Comparison of ENCODE assay signal across 28 cellular contexts in genomic region chr7:81143856-81144255, GRCh38.
"Had no signal": no experiment of that assay in that cellular context is flagged by ENCODE, and none has a peak within 500 bp of the region (broad histone marks: within the 10 kb centered on the region; RNA-seq: fewer than 3 reads in every experiment).

No MANE protein-coding gene starts in this region.

- H3K27ac ChIP-seq: stomach, suprapubic skin, testis, thoracic aorta, thyroid gland, tibial artery, tibial nerve, transverse colon, upper lobe of left lung, upper lobe of right lung, uterus, vagina had no signal

- H3K27ac Mint-ChIP-seq: stimulated activated effector memory CD8-positive, alpha-beta T cell treated with anti-CD3 and anti-CD28 coated beads, Interleukin-12 subunit alpha, Interleukin-12 subunit beta, amount 100 ng/mL, for 72 hours; stimulated activated memory B cell treated with anti-CD40 and anti-IgM and Interleukin-4, amounts not matched to agents 10 μg/mL and 1 μg/mL and 100 μg/mL, for 72 hours; stimulated activated naive B cell treated with anti-CD40 and anti-IgM and Interleukin-4, amounts not matched to agents 10 μg/mL and 1 μg/mL and 100 μg/mL, for 72 hours; stimulated activated naive CD8-positive, alpha-beta T cell treated with anti-CD3 and anti-CD28 coated beads, Interleukin-15, amount 100 ng/mL, for 72 hours; stimulated activated naive CD8-positive, alpha-beta T cell treated with anti-CD3 and anti-CD28 coated beads, Interleukin-15, Interleukin-2, amounts not matched to agents 100 ng/mL and 50 ng/mL, for 24 hours; type B pancreatic cell had no signal

- H3K36me3 ChIP-seq: stomach, suprapubic skin, thoracic aorta, thyroid gland, tibial artery, tibial nerve, transverse colon, upper lobe of left lung, upper lobe of right lung, uterus, vagina had no signal

- H3K4me1 ChIP-seq: stomach, suprapubic skin, testis, thyroid gland, tibial artery, transverse colon, upper lobe of left lung, upper lobe of right lung, uterus, vagina had no signal

- DNase-seq: stimulated activated CD4-positive, alpha-beta T cell treated with anti-CD3 and anti-CD28 coated beads, Interleukin-2, amount 100 ng/mL, for 48 hours; stimulated activated CD4-positive, alpha-beta T cell treated with anti-CD3 and anti-CD28 coated beads, Interleukin-4, amount 100 ng/mL, for 1 hour; stimulated activated CD4-positive, alpha-beta T cell treated with anti-CD3 and anti-CD28 coated beads, Interleukin-4, amount 100 ng/mL, for 24 hours; stimulated activated CD4-positive, alpha-beta T cell treated with anti-CD3 and anti-CD28 coated beads, Interleukin-4, amount 100 ng/mL, for 4 hours; stimulated activated CD8-positive, alpha-beta memory T cell treated with anti-CD3 and anti-CD28 coated beads, Interleukin-4, amount 100 ng/mL, for 48 hours; stimulated activated naive B cell treated with anti-CD40 and anti-IgM and Interleukin-4, amounts not matched to agents 10 μg/mL and 1 μg/mL and 100 μg/mL, for 72 hours; stimulated activated naive CD4-positive, alpha-beta T cell; stimulated activated naive CD4-positive, alpha-beta T cell treated with Interleukin-2 at 50 U/mL for 16 hours; stimulated activated naive CD8-positive, alpha-beta T cell treated with anti-CD3 and anti-CD28 coated beads, Interleukin-15, amount 100 ng/mL, for 72 hours; stimulated activated naive CD8-positive, alpha-beta T cell treated with anti-CD3 and anti-CD28 coated beads, Interleukin-15, Interleukin-2, amounts not matched to agents 100 U/mL and 50 U/mL, for 24 hours; stomach; substantia nigra; testis; thyroid gland; tibial artery; transverse colon; trophoblast cell; upper lobe of left lung; upper lobe of right lung; uterus had no signal

- H3K27me3 Mint-ChIP-seq: stimulated activated memory B cell treated with anti-CD40 and anti-IgM and Interleukin-4, amounts not matched to agents 10 μg/mL and 1 μg/mL and 100 μg/mL, for 72 hours; stimulated activated naive B cell treated with anti-CD40 and anti-IgM and Interleukin-4, amounts not matched to agents 10 μg/mL and 1 μg/mL and 100 μg/mL, for 72 hours; stimulated activated naive CD8-positive, alpha-beta T cell treated with anti-CD3 and anti-CD28 coated beads, Interleukin-15, amount 100 ng/mL, for 72 hours; stimulated activated naive CD8-positive, alpha-beta T cell treated with anti-CD3 and anti-CD28 coated beads, Interleukin-15, Interleukin-2, amounts not matched to agents 100 ng/mL and 50 ng/mL, for 24 hours; type B pancreatic cell had no signal

- H3K4me1 Mint-ChIP-seq: stimulated activated effector memory CD8-positive, alpha-beta T cell treated with anti-CD3 and anti-CD28 coated beads, Interleukin-12 subunit alpha, Interleukin-12 subunit beta, amount 100 ng/mL, for 72 hours; stimulated activated memory B cell treated with anti-CD40 and anti-IgM and Interleukin-4, amounts not matched to agents 10 μg/mL and 1 μg/mL and 100 μg/mL, for 72 hours; stimulated activated naive B cell treated with anti-CD40 and anti-IgM and Interleukin-4, amounts not matched to agents 10 μg/mL and 1 μg/mL and 100 μg/mL, for 72 hours; stimulated activated naive CD8-positive, alpha-beta T cell treated with anti-CD3 and anti-CD28 coated beads, Interleukin-15, amount 100 ng/mL, for 72 hours had no signal

- H3K9me3 ChIP-seq: stomach, suprapubic skin, testis, thoracic aorta, thyroid gland, tibial artery, tibial nerve, transverse colon, upper lobe of left lung, upper lobe of right lung, uterus, vagina had no signal

- H3K36me3 Mint-ChIP-seq: stimulated activated effector memory CD8-positive, alpha-beta T cell treated with anti-CD3 and anti-CD28 coated beads, Interleukin-12 subunit alpha, Interleukin-12 subunit beta, amount 100 ng/mL, for 72 hours; stimulated activated memory B cell treated with anti-CD40 and anti-IgM and Interleukin-4, amounts not matched to agents 10 μg/mL and 1 μg/mL and 100 μg/mL, for 72 hours; stimulated activated naive B cell treated with anti-CD40 and anti-IgM and Interleukin-4, amounts not matched to agents 10 μg/mL and 1 μg/mL and 100 μg/mL, for 72 hours; type B pancreatic cell had no signal

- H3K4me3 ChIP-seq: stomach, suprapubic skin, testis, thoracic aorta, thyroid gland, tibial artery, tibial nerve, transverse colon, upper lobe of left lung, upper lobe of right lung, uterus, vagina had no signal

- ATAC-seq: stimulated activated effector memory CD8-positive, alpha-beta T cell treated with anti-CD3 and anti-CD28 coated beads, Interleukin-12 subunit alpha, Interleukin-12 subunit beta, amount 100 ng/mL, for 72 hours; stimulated activated memory B cell treated with anti-CD40 and anti-IgM and Interleukin-4, amounts not matched to agents 10 μg/mL and 1 μg/mL and 100 μg/mL, for 72 hours; stimulated activated naive B cell treated with anti-CD40 and anti-IgM and Interleukin-4, amounts not matched to agents 10 μg/mL and 1 μg/mL and 100 μg/mL, for 72 hours; stimulated activated naive CD8-positive, alpha-beta T cell treated with anti-CD3 and anti-CD28 coated beads, Interleukin-15, amount 100 ng/mL, for 72 hours; stimulated activated naive CD8-positive, alpha-beta T cell treated with anti-CD3 and anti-CD28 coated beads, Interleukin-15, Interleukin-2, amounts not matched to agents 100 U/mL and 50 U/mL, for 24 hours; upper lobe of right lung had no signal

- H3K4me3 Mint-ChIP-seq: stimulated activated effector memory CD8-positive, alpha-beta T cell treated with anti-CD3 and anti-CD28 coated beads, Interleukin-12 subunit alpha, Interleukin-12 subunit beta, amount 100 ng/mL, for 72 hours; stimulated activated memory B cell treated with anti-CD40 and anti-IgM and Interleukin-4, amounts not matched to agents 10 μg/mL and 1 μg/mL and 100 μg/mL, for 72 hours; stimulated activated naive B cell treated with anti-CD40 and anti-IgM and Interleukin-4, amounts not matched to agents 10 μg/mL and 1 μg/mL and 100 μg/mL, for 72 hours; stimulated activated naive CD8-positive, alpha-beta T cell treated with anti-CD3 and anti-CD28 coated beads, Interleukin-15, amount 100 ng/mL, for 72 hours; stimulated activated naive CD8-positive, alpha-beta T cell treated with anti-CD3 and anti-CD28 coated beads, Interleukin-15, Interleukin-2, amounts not matched to agents 100 ng/mL and 50 ng/mL, for 24 hours; type B pancreatic cell had no signal

- H3K27me3 ChIP-seq: stomach, suprapubic skin, testis, thyroid gland, tibial artery, tibial nerve, transverse colon, upper lobe of left lung, upper lobe of right lung, uterus, vagina had no signal
